Comparison of ENCODE assay signal across 9 cellular contexts in genomic region chr7:158973440-158973839, GRCh38.
DNase-seq lines count a peak whose midpoint lies in the region; ATAC-seq and TF ChIP-seq lines count a peak whose summit lies in the region.
"Had no signal": no experiment of that assay in that cellular context is flagged by ENCODE, and none has a peak within 500 bp of the region (broad histone marks: within the 10 kb centered on the region; RNA-seq: fewer than 3 reads in every experiment).

No MANE protein-coding gene starts in this region.

- H3K27ac Mint-ChIP-seq in activated B cell treated with CpG ODN at 0.5 μM for 24 hours (no peak overlapping the region), endodermal cell (no peak overlapping the region)

- H3K4me1 Mint-ChIP-seq in activated B cell treated with CpG ODN at 0.5 μM for 24 hours, result peaks cover 14% of the 10 kb centered on the region
- H3K4me1 Mint-ChIP-seq in endodermal cell, result peaks cover 1% of the 10 kb centered on the region

- no peaks in the 10 kb centered on the region for H3K27me3 ChIP-seq in H7 (ENCODE audit: control insufficient read depth, insufficient read depth, low read length)
- H3K27me3 ChIP-seq in endodermal cell (ENCODE audit: control insufficient read depth, insufficient read depth, low read length, poor library complexity, severe bottlenecking), result no peaks in the 10 kb centered on the region
- H3K27me3 ChIP-seq in SJCRH30, result no peaks in the 10 kb centered on the region

- peak; percentile 92 for DNase-seq in H7
- DNase-seq in activated B cell treated with CpG ODN at 0.5 μM for 24 hours, result no peak
- DNase-seq in endodermal cell, result peak; percentile 89
- peak; percentile 15 to 48 (median 36) for DNase-seq in stimulated activated CD4-positive, alpha-beta T cell treated with anti-CD3 and anti-CD28 coated beads, Interleukin-12 subunit alpha, Interleukin-12 subunit beta, amount 100 ng/mL, for 48 hours (ENCODE audit: low read depth in 2 of 3, low spot score in 1 of 3)
- DNase-seq in NOMO-1 (lab: John Stamatoyannopoulos, UW; ENCODE audit: unreplicated experiment in 2 of 2), result no peak
- DNase-seq in SJCRH30, result no peak
- no peak for DNase-seq in midbrain (lab: John Stamatoyannopoulos, UW)

- POLR2A ChIA-PET in activated B cell treated with CpG ODN at 0.5 μM for 24 hours (lab: Charles Lee), result no interaction called here

- no peaks in the 10 kb centered on the region for H3K9me3 ChIP-seq in endodermal cell (ENCODE audit: control insufficient read depth, low read length)
- no peaks in the 10 kb centered on the region for H3K9me3 ChIP-seq in SJCRH30 (replicated peaks)

- ATAC-seq in activated B cell treated with CpG ODN at 0.5 μM for 24 hours (ENCODE audit: low read depth), result peak; percentile 28
- ATAC-seq in GM18517 (IDR thresholded peaks at IDR 0.05; ENCODE audit: unreplicated experiment), result no peak

- H3K4me3 ChIP-seq in H7 (ENCODE audit: insufficient read depth, low read depth, low read length) (no peak overlapping the region), endodermal cell (ENCODE audit: low read length) (no peak overlapping the region), SJCRH30 (no peak overlapping the region)

- H3K36me3 ChIP-seq in H7 (replicated peaks; ENCODE audit: control insufficient read depth, insufficient read depth, low read length) (no peaks in the 10 kb centered on the region), endodermal cell (ENCODE audit: control insufficient read depth, insufficient read depth, low read length) (no peaks in the 10 kb centered on the region), SJCRH30 (no peaks in the 10 kb centered on the region)

- H3K27me3 Mint-ChIP-seq in activated B cell treated with CpG ODN at 0.5 μM for 24 hours (no peaks in the 10 kb centered on the region), endodermal cell (ENCODE audit: insufficient read depth) (peaks cover 1% of the 10 kb centered on the region)

- no peak for TF ChIP-seq CTCF in activated B cell treated with CpG ODN at 0.5 μM for 24 hours (IDR thresholded peaks at IDR 0.05)
- TF ChIP-seq CTCF in endodermal cell (conservative IDR thresholded peaks at IDR 0.05), result peak; percentile 72

- H3K9me3 Mint-ChIP-seq in activated B cell treated with CpG ODN at 0.5 μM for 24 hours (peaks cover 14% of the 10 kb centered on the region), endodermal cell (peaks cover 35% of the 10 kb centered on the region)

- H3K27ac ChIP-seq in endodermal cell (ENCODE audit: low read depth, low read length) (no peak overlapping the region), SJCRH30 (no peak overlapping the region)
- H3K27ac ChIP-seq: epithelial cell of prostate had no signal

- no peaks in the 10 kb centered on the region for H3K36me3 Mint-ChIP-seq in activated B cell treated with CpG ODN at 0.5 μM for 24 hours (ENCODE audit: low read depth)
- H3K36me3 Mint-ChIP-seq in endodermal cell (ENCODE audit: low read depth), result no peaks in the 10 kb centered on the region

- CTCF ChIA-PET in activated B cell treated with CpG ODN at 0.5 μM for 24 hours (lab: Charles Lee), result no interaction called here

- WGBS in endodermal cell (ENCODE audit: insufficient coverage in 1 of 2, insufficient read length in 1 of 2), 2 experiments, result 69 to 70% methylated on average over 13 to 40 of the region's 43 CpGs

- no peak overlapping the region for H3K4me3 Mint-ChIP-seq in activated B cell treated with CpG ODN at 0.5 μM for 24 hours
- peak overlapping the region; percentile 16 for H3K4me3 Mint-ChIP-seq in endodermal cell

- intact Hi-C loops in activated B cell treated with CpG ODN at 0.5 μM for 24 hours (cut with micrococcal nuclease), result no loop called here

- H3K4me1 ChIP-seq in endodermal cell (ENCODE audit: control insufficient read depth, insufficient read depth, low read length) (no peaks in the 10 kb centered on the region), SJCRH30 (peaks cover 16% of the 10 kb centered on the region)

- no peak overlapping the region for H3K9ac ChIP-seq in endodermal cell (ENCODE audit: extremely low read depth, low read length, poor library complexity, severe bottlenecking)

Comparison
In these comparisons a context has a peak if more than half of its experiments do, and no peak if none do; other contexts are left out.
1. DNase-seq: peak in H7 (single experiment), endodermal cell (single experiment) and stimulated activated CD4-positive, alpha-beta T cell treated with anti-CD3 and anti-CD28 coated beads, Interleukin-12 subunit alpha, Interleukin-12 subunit beta, amount 100 ng/mL, for 48 hours (3 of 3); none in activated B cell treated with CpG ODN at 0.5 μM for 24 hours (single experiment), NOMO-1 (0 of 2), SJCRH30 (0 of 2) and midbrain (single experiment).